In the genomic region with DNA sequence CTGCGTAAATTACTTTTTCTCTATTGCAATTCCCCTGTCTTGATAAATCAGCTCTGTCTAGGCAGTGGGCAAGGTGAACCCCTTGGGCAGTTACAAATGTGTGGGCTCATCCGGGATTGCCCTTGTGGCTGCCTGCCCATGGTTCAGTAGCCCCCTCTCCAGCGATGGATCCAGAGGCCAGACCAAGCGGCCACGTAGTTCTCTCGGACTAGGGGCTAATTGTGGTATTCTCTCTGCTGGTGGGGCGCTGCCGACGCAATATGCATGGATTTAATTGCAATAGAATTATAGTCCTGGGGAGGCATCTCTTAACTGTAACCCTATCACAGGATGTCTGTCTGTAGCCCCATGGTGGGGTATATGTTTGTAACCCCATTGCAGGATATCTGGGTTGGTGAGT, we compare ENCODE assay signal across 21 cellular contexts.
"Had no signal": no experiment of that assay in that cellular context is flagged by ENCODE, and none has a peak within 500 bp of the region (broad histone marks: within the 10 kb centered on the region; RNA-seq: fewer than 3 reads in every experiment).

No MANE protein-coding gene starts in this region.

- H3K9me3 ChIP-seq: adrenal gland, ascending aorta had no signal

- H3K79me2 ChIP-seq: parathyroid adenoma had no signal

- H2AFZ ChIP-seq: parathyroid adenoma had no signal

- H3K36me3 Mint-ChIP-seq: memory B cell had no signal

- H3K36me3 ChIP-seq: adrenal gland, ascending aorta, brain microvascular endothelial cell had no signal

- H3K27ac Mint-ChIP-seq: activated CD4-positive, alpha-beta memory T cell treated with anti-CD3 and anti-CD28 coated beads, Interleukin-2, amount 10 ng/mL, durations not matched to agents 7 days and 5 days; activated CD4-positive, alpha-beta T cell treated with anti-CD3 and anti-CD28 coated beads, Interleukin-2, amount 10 ng/mL, durations not matched to agents 24 days and 14 days; memory B cell; nephron; T-helper 1 cell treated with Interleukin-12 subunit alpha and Interleukin-12 subunit beta and Interleukin-4 antibody, amounts not matched to agents 30 μg/mL and 1 μg/mL, for 36 hours had no signal

- H3K4me1 Mint-ChIP-seq: activated CD4-positive, alpha-beta memory T cell treated with anti-CD3 and anti-CD28 coated beads, Interleukin-2, amount 10 ng/mL, durations not matched to agents 7 days and 5 days; activated CD4-positive, alpha-beta T cell treated with anti-CD3 and anti-CD28 coated beads, Interleukin-2, amount 10 ng/mL, durations not matched to agents 24 days and 14 days; memory B cell; nephron had no signal

- DNase-seq: activated CD4-positive, alpha-beta memory T cell treated with anti-CD3 and anti-CD28 coated beads, Interleukin-2, amount 10 ng/mL, durations not matched to agents 7 days and 5 days; activated CD4-positive, alpha-beta T cell treated with anti-CD3 and anti-CD28 coated beads, Interleukin-2, amount 10 ng/mL, durations not matched to agents 24 days and 14 days; activated effector memory CD4-positive, alpha-beta T cell treated with anti-CD3 and anti-CD28 coated beads, Interleukin-2, amount 50 U/mL, for 16 hours; activated naive CD4-positive, alpha-beta T cell treated with anti-CD3 and anti-CD28 coated beads, Interleukin-2, amount 50 U/mL, for 16 hours; adrenal gland; brain microvascular endothelial cell; central memory CD4-positive, alpha-beta T cell; erythroblast; foreskin fibroblast; left cardiac atrium; right cardiac atrium; stimulated activated CD4-positive, alpha-beta T cell treated with anti-CD3 and anti-CD28 coated beads, Interleukin-12 subunit alpha, Interleukin-12 subunit beta, amount 100 ng/mL, for 4 hours; stimulated activated CD4-positive, alpha-beta T cell treated with anti-CD3 and anti-CD28 coated beads, Interleukin-4, amount 100 ng/mL, for 4 hours; stimulated activated naive CD8-positive, alpha-beta T cell treated with anti-CD3 and anti-CD28 coated beads, Interleukin-15, Interleukin-2, amounts not matched to agents 100 U/mL and 50 U/mL, for 24 hours; T1000 had no signal

- H3K27me3 ChIP-seq: adrenal gland, ascending aorta, brain microvascular endothelial cell had no signal

- H3K4me3 ChIP-seq: adrenal gland, ascending aorta, coronary artery had no signal

- H3K9ac ChIP-seq: parathyroid adenoma had no signal

- H3K4me3 Mint-ChIP-seq: activated CD4-positive, alpha-beta memory T cell treated with anti-CD3 and anti-CD28 coated beads, Interleukin-2, amount 10 ng/mL, durations not matched to agents 7 days and 5 days; activated CD4-positive, alpha-beta T cell treated with anti-CD3 and anti-CD28 coated beads, Interleukin-2, amount 10 ng/mL, durations not matched to agents 24 days and 14 days; memory B cell; nephron; T-helper 1 cell treated with Interleukin-12 subunit alpha and Interleukin-12 subunit beta and Interleukin-4 antibody, amounts not matched to agents 30 μg/mL and 1 μg/mL, for 36 hours had no signal

- H3K4me1 ChIP-seq: adrenal gland, ascending aorta, parathyroid adenoma had no signal

- H3K9me3 Mint-ChIP-seq: activated CD4-positive, alpha-beta memory T cell treated with anti-CD3 and anti-CD28 coated beads, Interleukin-2, amount 10 ng/mL, durations not matched to agents 7 days and 5 days; activated CD4-positive, alpha-beta T cell treated with anti-CD3 and anti-CD28 coated beads, Interleukin-2, amount 10 ng/mL, durations not matched to agents 24 days and 14 days; memory B cell; nephron; T-helper 1 cell treated with Interleukin-12 subunit alpha and Interleukin-12 subunit beta and Interleukin-4 antibody, amounts not matched to agents 30 μg/mL and 1 μg/mL, for 36 hours had no signal

- H3K27ac ChIP-seq: adrenal gland, ascending aorta, brain microvascular endothelial cell, coronary artery, parathyroid adenoma had no signal
